In genomic region chrX:134546187-134546586, GRCh38 we compare ENCODE assay signal across 2 cellular contexts.
TF ChIP-seq lines count a peak whose summit lies in the region.

No MANE protein-coding gene starts in this region.

TF ChIP-seq in A549, 52 proteins besides CTCF, POLR2A, EP300 and RAD21:
- TF ChIP-seq NR3C1 (IDR thresholded peaks at IDR 0.05): no peak
TF ChIP-seq in A549: peak in this region for 0.

TF ChIP-seq in IMR-90, 13 proteins besides CTCF, POLR2A, EP300 and RAD21:
- no peak for TF ChIP-seq MXI1 (IDR thresholded peaks at IDR 0.05; ENCODE audit: borderline replicate concordance, low read depth, low read length)
- no peak for TF ChIP-seq CHD1 (IDR thresholded peaks at IDR 0.05; ENCODE audit: low read depth, low read length)
- TF ChIP-seq CEBPB (IDR thresholded peaks at IDR 0.05; ENCODE audit: low read depth, low read length): no peak
- no peak for TF ChIP-seq RCOR1 (IDR thresholded peaks at IDR 0.05; ENCODE audit: insufficient replicate concordance, low read length)
- TF ChIP-seq FOS (IDR thresholded peaks at IDR 0.05; ENCODE audit: low read depth, low read length): no peak
- TF ChIP-seq MAZ (IDR thresholded peaks at IDR 0.05; ENCODE audit: borderline replicate concordance, low read depth, low read length): no peak
- TF ChIP-seq BHLHE40 (IDR thresholded peaks at IDR 0.05; ENCODE audit: low read depth, low read length): no peak
- TF ChIP-seq SMC3 (IDR thresholded peaks at IDR 0.05; ENCODE audit: low read depth, low read length): no peak
- TF ChIP-seq NFE2L2 (IDR thresholded peaks at IDR 0.05; ENCODE audit: low read depth, low read length): no peak
- no peak for TF ChIP-seq ELK1 (IDR thresholded peaks at IDR 0.05; ENCODE audit: borderline replicate concordance, low read depth, low read length)
- no peak for TF ChIP-seq RFX5 (IDR thresholded peaks at IDR 0.05; ENCODE audit: low read depth, low read length)
- no peak for TF ChIP-seq USF2 (IDR thresholded peaks at IDR 0.05; ENCODE audit: low read depth, low read length)
- no peak for TF ChIP-seq MAFK (IDR thresholded peaks at IDR 0.05; ENCODE audit: low read depth, low read length)
